Comparison of ENCODE assay signal across 8 cellular contexts in the genomic region with DNA sequence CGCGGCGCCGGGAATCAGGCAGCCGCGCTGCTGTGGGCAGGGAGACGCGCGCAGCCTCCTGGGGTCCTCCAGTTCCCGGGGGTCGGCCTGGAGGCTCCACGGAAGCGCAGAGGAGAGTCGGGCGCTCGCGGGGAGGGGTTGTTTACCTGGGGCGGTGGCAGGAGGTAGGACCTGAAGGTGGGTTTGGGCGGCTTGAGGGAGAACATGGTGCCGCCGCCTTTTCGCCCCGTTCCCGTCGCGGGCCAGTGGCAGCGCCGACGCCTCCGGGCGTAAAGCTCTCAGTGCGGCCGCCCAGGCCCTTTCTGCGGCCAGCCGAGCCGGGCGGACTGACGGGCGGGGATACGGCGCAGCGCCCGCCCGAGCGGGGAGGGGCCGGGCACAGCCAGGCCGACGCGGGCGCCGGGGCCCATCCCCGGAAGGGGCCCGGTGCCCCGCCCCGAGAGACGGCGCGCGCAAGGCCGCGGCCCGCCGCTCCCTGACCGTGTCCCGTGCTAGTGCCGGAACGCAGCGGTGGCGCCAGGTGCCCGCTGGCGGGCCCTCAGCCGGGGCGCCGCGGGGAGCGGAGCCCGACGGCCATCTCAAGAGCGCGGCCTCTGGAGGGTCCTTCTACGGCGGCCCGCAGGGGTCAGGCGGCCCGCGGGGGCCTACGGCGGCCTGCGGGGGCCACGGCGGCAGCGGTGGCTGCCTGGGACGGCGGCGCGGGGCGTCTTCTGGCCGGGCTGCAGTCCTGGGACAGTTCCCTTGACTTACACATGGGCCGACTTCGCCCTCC. TPM values are rescaled to one million over a fixed set of nuclear protein-coding genes. Genes with fewer than 3 reads are reported as not detected.
DNase-seq lines count a peak whose midpoint lies in the region; ATAC-seq, FAIRE-seq and TF ChIP-seq lines count a peak whose summit lies in the region.

A gene with protein sequence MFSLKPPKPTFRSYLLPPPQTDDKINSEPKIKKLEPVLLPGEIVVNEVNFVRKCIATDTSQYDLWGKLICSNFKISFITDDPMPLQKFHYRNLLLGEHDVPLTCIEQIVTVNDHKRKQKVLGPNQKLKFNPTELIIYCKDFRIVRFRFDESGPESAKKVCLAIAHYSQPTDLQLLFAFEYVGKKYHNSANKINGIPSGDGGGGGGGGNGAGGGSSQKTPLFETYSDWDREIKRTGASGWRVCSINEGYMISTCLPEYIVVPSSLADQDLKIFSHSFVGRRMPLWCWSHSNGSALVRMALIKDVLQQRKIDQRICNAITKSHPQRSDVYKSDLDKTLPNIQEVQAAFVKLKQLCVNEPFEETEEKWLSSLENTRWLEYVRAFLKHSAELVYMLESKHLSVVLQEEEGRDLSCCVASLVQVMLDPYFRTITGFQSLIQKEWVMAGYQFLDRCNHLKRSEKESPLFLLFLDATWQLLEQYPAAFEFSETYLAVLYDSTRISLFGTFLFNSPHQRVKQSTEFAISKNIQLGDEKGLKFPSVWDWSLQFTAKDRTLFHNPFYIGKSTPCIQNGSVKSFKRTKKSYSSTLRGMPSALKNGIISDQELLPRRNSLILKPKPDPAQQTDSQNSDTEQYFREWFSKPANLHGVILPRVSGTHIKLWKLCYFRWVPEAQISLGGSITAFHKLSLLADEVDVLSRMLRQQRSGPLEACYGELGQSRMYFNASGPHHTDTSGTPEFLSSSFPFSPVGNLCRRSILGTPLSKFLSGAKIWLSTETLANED (minus strand): TSS at position 328 of the 772 bp plus-strand sequence. CDS start 122 bp downstream, at position 206.

- peak in 1 of 2 donors; percentile 27 for TF ChIP-seq POLR2A in lower leg skin (IDR thresholded peaks at IDR 0.05)

- TF ChIP-seq CTCF in lower leg skin (IDR thresholded peaks at IDR 0.05), result no peak

- DNase-seq in 8988T, result peak; percentile 62
- DNase-seq in GM18507 (ENCODE audit: extremely low spot score, insufficient read length, low read depth), result peak; percentile 84
- DNase-seq in NCI-H226, result peak; percentile 51
- DNase-seq in activated CD4-positive, alpha-beta T cell treated with anti-CD3 and anti-CD28 coated beads, Interleukin-2, amount 50 U/mL, for 1 hour, result peak; percentile 61
- DNase-seq in dermis microvascular lymphatic vessel endothelial cell (ENCODE audit: low read depth in 2 of 2), result peak; percentile 56 to 85
- DNase-seq in lower leg skin (ENCODE audit: low spot score in 2 of 2), result peak; percentile 35 to 93
- peak; percentile 55 to 72 for DNase-seq in stimulated activated CD4-positive, alpha-beta T cell treated with anti-CD3 and anti-CD28 coated beads, Interleukin-4, amount 100 ng/mL, for 4 hours

- H3K4me3 ChIP-seq in lower leg skin (ENCODE audit: low read depth, poor library complexity, severe bottlenecking), result peak within 1 kb of the TSS; percentile 98

- peak; percentile 81 for FAIRE-seq in GM18507 (lab: Jason Lieb, UNC)

- 0 to 1% methylated on average over 33 to 67 of the region's 100 CpGs for WGBS in lower leg skin, 2 donors

- intact Hi-C loops in lower leg skin (cut with DNase I; ENCODE audit: low total_unique reads), result no loop called here

- peak; percentile 79 for ATAC-seq in HG02973 (IDR thresholded peaks at IDR 0.05; ENCODE audit: unreplicated experiment)

RNA-seq across cellular contexts. Expression of the gene that starts here (rescaled TPM):
- 20.0 and 26.7 TPM in 2 replicates for total RNA-seq in dermis microvascular lymphatic vessel endothelial cell
- total RNA-seq in lower leg skin, result 10 to 100 TPM; 22.5 to 34.7 (median 31.2) TPM

Comparison
In these comparisons a context has a peak if more than half of its experiments do, and no peak if none do; other contexts are left out.
1. Peak in every context shown above with its lines: DNase-seq, ATAC-seq and H3K4me3 ChIP-seq.